Comparison of ENCODE assay signal across 1 cellular context in genomic region chr22:24599958-24600715, GRCh38. TPM values are rescaled to one million over a fixed set of nuclear protein-coding genes. Genes with fewer than 3 reads are reported as not detected.
"Had no signal": no experiment of that assay in that cellular context is flagged by ENCODE, and none has a peak within 500 bp of the region (broad histone marks: within the 10 kb centered on the region; RNA-seq: fewer than 3 reads in every experiment).

No MANE protein-coding gene starts in this region.

RNA-seq across cellular contexts. Expression of gene LRRC75B, which starts 7.3 kb away (rescaled TPM):
- total RNA-seq: naive thymus-derived CD8-positive, alpha-beta T cell had no signal
